ENCODE assay signal across 33 cellular contexts in the genomic region with DNA sequence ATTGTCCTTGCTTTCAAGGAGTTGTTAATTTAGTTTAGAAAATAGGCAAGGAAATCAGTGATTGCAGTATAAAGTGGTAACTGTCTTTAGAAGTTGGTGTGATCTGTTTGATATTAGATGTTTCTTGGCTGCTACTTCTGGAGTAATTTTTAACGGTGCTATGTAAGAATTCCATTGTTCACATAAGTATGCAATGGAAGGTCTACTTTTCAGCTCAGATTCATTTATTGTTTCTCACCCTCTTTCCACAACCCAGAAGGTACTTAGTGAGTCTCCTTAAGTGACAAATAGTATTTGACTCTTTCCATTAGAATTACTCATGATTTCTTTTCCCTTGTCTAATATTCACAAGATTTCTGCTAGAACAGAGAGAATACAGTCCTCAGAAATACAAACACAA.
A peak's percentile ranks its signal among the peaks of the same experiment; 100 is the strongest.
DNase-seq lines count a peak whose midpoint lies in the region; ATAC-seq and TF ChIP-seq lines count a peak whose summit lies in the region.
"Had no signal": no experiment of that assay in that cellular context is flagged by ENCODE, and none has a peak within 500 bp of the region (broad histone marks: within the 10 kb centered on the region; RNA-seq: fewer than 3 reads in every experiment).

No MANE protein-coding gene starts in this region.

- no peaks in the 10 kb centered on the region; the same call in 1 of the 2 replicates for H3K9me3 ChIP-seq in HUES48 (ENCODE audit: control insufficient read depth, insufficient read depth, low read length)
- H3K9me3 ChIP-seq: ascending aorta, esophagus squamous epithelium, gastroesophageal sphincter, psoas muscle, stomach had no signal

- CTCF ChIA-PET in Calu3 (lab: Charles Lee), result interaction anchor here (0.6 to 2.3 kb wide), 3 partner anchors 27 to 481 kb away, joined by 3 to 16 read pairs (median 12); no protein-coding TSS in a partner anchor

- no peaks in the 10 kb centered on the region for H3F3A ChIP-seq in GM23338 (replicated peaks; ENCODE audit: low read depth)

- H3K4me1 Mint-ChIP-seq in Calu3 (ENCODE audit: low read depth, unreplicated experiment) (peaks cover 48% of the 10 kb centered on the region), GM23338 (peaks cover 17% of the 10 kb centered on the region; the same call in 2 of the 3 replicates)
- no peaks in the 10 kb centered on the region for H3K4me1 Mint-ChIP-seq in activated T-helper 2 cell treated with anti-CD3 and anti-CD28 coated beads, Interferon-gamma antibody, Interleukin-2, Interleukin-4, amounts not matched to agents 10 μg/mL and 5 μg/mL and 100 μg/mL, durations not matched to agents 14 hours and 24 hours and 36 hours (ENCODE audit: low read depth)
- H3K4me1 Mint-ChIP-seq: activated naive CD8-positive, alpha-beta T cell treated with anti-CD3 and anti-CD28 coated beads, Interleukin-2, amount 10 ng/mL, durations not matched to agents 7 days and 5 days; B cell; CD8-positive, alpha-beta memory T cell; naive B cell; T-helper 17 cell had no signal

- no TSS peak for BruUV-seq in Calu3 (replicated peaks; lab: Mats Ljungman, UMichigan)

- H3K27me3 ChIP-seq in GM23338 (ENCODE audit: insufficient read depth), result no peaks in the 10 kb centered on the region
- H3K27me3 ChIP-seq in HUES48 (ENCODE audit: control insufficient read depth, insufficient read depth, low read length), result no peaks in the 10 kb centered on the region
- H3K27me3 ChIP-seq: ascending aorta, esophagus squamous epithelium, gastroesophageal sphincter, stomach, tibial nerve had no signal

- intact Hi-C loops in Calu3 (cut with micrococcal nuclease; ENCODE audit: unreplicated experiment), result loop anchor here (2.0 to 10.0 kb wide), 2 partner anchors 159 to 955 kb away; partner anchors contain the start of gene COL12A1
- intact Hi-C loops in activated T-helper 2 cell treated with anti-CD3 and anti-CD28 coated beads, Interferon-gamma antibody, Interleukin-2, Interleukin-4, amounts not matched to agents 10 μg/mL and 5 μg/mL and 100 μg/mL, durations not matched to agents 14 hours and 24 hours and 36 hours (cut with micrococcal nuclease), result no loop called here

- H3K36me3 ChIP-seq in GM23338 (ENCODE audit: insufficient read depth), result no peaks in the 10 kb centered on the region; the same call in 1 of the 2 replicates
- no peaks in the 10 kb centered on the region for H3K36me3 ChIP-seq in HUES48 (ENCODE audit: control insufficient read depth, insufficient read depth, low read length)
- H3K36me3 ChIP-seq: ascending aorta, esophagus squamous epithelium, gastroesophageal sphincter, left ventricle myocardium inferior, stomach, tibial nerve had no signal

- H3K27me3 Mint-ChIP-seq in Calu3 (ENCODE audit: unreplicated experiment), result no peaks in the 10 kb centered on the region
- H3K27me3 Mint-ChIP-seq in GM23338 (ENCODE audit: insufficient read depth, low read depth, poor library complexity), result no peaks in the 10 kb centered on the region
- H3K27me3 Mint-ChIP-seq in activated T-helper 2 cell treated with anti-CD3 and anti-CD28 coated beads, Interferon-gamma antibody, Interleukin-2, Interleukin-4, amounts not matched to agents 10 μg/mL and 5 μg/mL and 100 μg/mL, durations not matched to agents 14 hours and 24 hours and 36 hours (ENCODE audit: low read depth), result no peaks in the 10 kb centered on the region
- H3K27me3 Mint-ChIP-seq: activated naive CD8-positive, alpha-beta T cell treated with anti-CD3 and anti-CD28 coated beads, Interleukin-2, amount 10 ng/mL, durations not matched to agents 7 days and 5 days; B cell; CD8-positive, alpha-beta memory T cell; dendritic cell treated with granulocyte-macrophage colony-stimulating factor and Interleukin-4, amounts not matched to agents 40 ng/mL and 50 ng/mL, for 4 days; naive B cell; T-helper 17 cell had no signal

- no peak overlapping the region for H3K4me3 ChIP-seq in GM23338
- no peak overlapping the region for H3K4me3 ChIP-seq in HUES48 (ENCODE audit: low read depth, low read length)
- H3K4me3 ChIP-seq: ascending aorta, esophagus squamous epithelium, gastroesophageal sphincter, left ventricle myocardium inferior, psoas muscle, stomach, tibial nerve had no signal

- peak overlapping the region; percentile 37 for H3K4me3 Mint-ChIP-seq in Calu3 (ENCODE audit: low read depth, unreplicated experiment)
- H3K4me3 Mint-ChIP-seq in GM23338, result no peak overlapping the region
- no peak overlapping the region for H3K4me3 Mint-ChIP-seq in activated T-helper 2 cell treated with anti-CD3 and anti-CD28 coated beads, Interferon-gamma antibody, Interleukin-2, Interleukin-4, amounts not matched to agents 10 μg/mL and 5 μg/mL and 100 μg/mL, durations not matched to agents 14 hours and 24 hours and 36 hours (ENCODE audit: low read depth)
- H3K4me3 Mint-ChIP-seq: activated naive CD8-positive, alpha-beta T cell treated with anti-CD3 and anti-CD28 coated beads, Interleukin-2, amount 10 ng/mL, durations not matched to agents 7 days and 5 days; B cell; CD8-positive, alpha-beta memory T cell; dendritic cell treated with granulocyte-macrophage colony-stimulating factor and Interleukin-4, amounts not matched to agents 40 ng/mL and 50 ng/mL, for 4 days; mesothelial cell of epicardium; naive B cell; T-helper 17 cell had no signal

- H4K20me1 ChIP-seq in GM23338 (replicated peaks; ENCODE audit: insufficient read depth), result no peaks in the 10 kb centered on the region

- H3K79me2 ChIP-seq in GM23338 (replicated peaks; ENCODE audit: insufficient read depth), result no peaks in the 10 kb centered on the region

- no peak overlapping the region for H3K4me2 ChIP-seq in GM23338

- no peaks in the 10 kb centered on the region for H3K9me3 Mint-ChIP-seq in Calu3 (ENCODE audit: low read depth, unreplicated experiment)
- H3K9me3 Mint-ChIP-seq in GM23338, result peaks cover 16% of the 10 kb centered on the region
- no peaks in the 10 kb centered on the region for H3K9me3 Mint-ChIP-seq in activated T-helper 2 cell treated with anti-CD3 and anti-CD28 coated beads, Interferon-gamma antibody, Interleukin-2, Interleukin-4, amounts not matched to agents 10 μg/mL and 5 μg/mL and 100 μg/mL, durations not matched to agents 14 hours and 24 hours and 36 hours
- H3K9me3 Mint-ChIP-seq: activated naive CD8-positive, alpha-beta T cell treated with anti-CD3 and anti-CD28 coated beads, Interleukin-2, amount 10 ng/mL, durations not matched to agents 7 days and 5 days; dendritic cell treated with granulocyte-macrophage colony-stimulating factor and Interleukin-4, amounts not matched to agents 40 ng/mL and 50 ng/mL, for 4 days had no signal

- H2AFZ ChIP-seq in GM23338, result no peak overlapping the region

- H3K27ac Mint-ChIP-seq in Calu3 (ENCODE audit: unreplicated experiment), result peak overlapping the region; percentile 78
- H3K27ac Mint-ChIP-seq in GM23338, result peak overlapping the region; percentile 33; the same call in 1 of the 2 replicates
- H3K27ac Mint-ChIP-seq in activated T-helper 2 cell treated with anti-CD3 and anti-CD28 coated beads, Interferon-gamma antibody, Interleukin-2, Interleukin-4, amounts not matched to agents 10 μg/mL and 5 μg/mL and 100 μg/mL, durations not matched to agents 14 hours and 24 hours and 36 hours, result no peak overlapping the region
- H3K27ac Mint-ChIP-seq: activated naive CD8-positive, alpha-beta T cell treated with anti-CD3 and anti-CD28 coated beads, Interleukin-2, amount 10 ng/mL, durations not matched to agents 7 days and 5 days; B cell; CD8-positive, alpha-beta memory T cell; dendritic cell treated with granulocyte-macrophage colony-stimulating factor and Interleukin-4, amounts not matched to agents 40 ng/mL and 50 ng/mL, for 4 days; naive B cell; T-helper 17 cell had no signal

- H3K36me3 Mint-ChIP-seq in Calu3 (ENCODE audit: insufficient read depth, unreplicated experiment) (peaks cover 25% of the 10 kb centered on the region), GM23338 (ENCODE audit: low read depth) (peaks cover 8% of the 10 kb centered on the region; the same call in 2 of the 3 replicates)
- no peaks in the 10 kb centered on the region for H3K36me3 Mint-ChIP-seq in activated T-helper 2 cell treated with anti-CD3 and anti-CD28 coated beads, Interferon-gamma antibody, Interleukin-2, Interleukin-4, amounts not matched to agents 10 μg/mL and 5 μg/mL and 100 μg/mL, durations not matched to agents 14 hours and 24 hours and 36 hours (ENCODE audit: low read depth)
- H3K36me3 Mint-ChIP-seq: activated naive CD8-positive, alpha-beta T cell treated with anti-CD3 and anti-CD28 coated beads, Interleukin-2, amount 10 ng/mL, durations not matched to agents 7 days and 5 days; CD8-positive, alpha-beta memory T cell; mesothelial cell of epicardium; naive B cell had no signal

- TF ChIP-seq CTCF in Calu3 (IDR thresholded peaks at IDR 0.05; ENCODE audit: unreplicated experiment) (no peak), GM23338 (conservative IDR thresholded peaks at IDR 0.05; ENCODE audit: low read depth in 2 of 2) (no peak)

- DNase-seq in Calu3 (no peak), GM23338 (ENCODE audit: low spot score) (no peak), foreskin melanocyte (peak; percentile 2), putamen (ENCODE audit: low spot score) (no peak)
- no peak for DNase-seq in activated T-helper 2 cell treated with anti-CD3 and anti-CD28 coated beads, Interferon-gamma antibody, Interleukin-2, Interleukin-4, amounts not matched to agents 10 μg/mL and 5 μg/mL and 100 μg/mL, durations not matched to agents 14 hours and 24 hours and 36 hours (ENCODE audit: low spot score)
- DNase-seq: activated CD4-positive, alpha-beta T cell treated with anti-CD3 and anti-CD28 coated beads for 4 hours; activated effector memory CD4-positive, alpha-beta T cell treated with Interleukin-2 at 50 U/mL for 16 hours; activated naive CD8-positive, alpha-beta T cell treated with anti-CD3 and anti-CD28 coated beads, Interleukin-2, amount 10 ng/mL, durations not matched to agents 7 days and 5 days; activated T-cell treated with anti-CD3 and anti-CD28 coated beads for 4 hours; CD8-positive, alpha-beta memory T cell; central memory CD4-positive, alpha-beta T cell; DMS153; esophagus squamous epithelium; GOT3; left ventricle myocardium inferior; naive B cell; NCI-H1694; NCI-H2171; NCI-H524; psoas muscle; stimulated activated CD8-positive, alpha-beta memory T cell treated with anti-CD3 and anti-CD28 coated beads, Interleukin-4, amount 100 ng/mL, for 48 hours; stomach; T-helper 17 cell had no signal

- H3K4me1 ChIP-seq in GM23338 (ENCODE audit: insufficient read depth), result peaks cover 7% of the 10 kb centered on the region
- H3K4me1 ChIP-seq in HUES48 (ENCODE audit: control insufficient read depth, insufficient read depth, low read length), result peaks cover 5% of the 10 kb centered on the region; the same call in 1 of the 2 replicates
- H3K4me1 ChIP-seq: ascending aorta, esophagus squamous epithelium, psoas muscle, tibial nerve had no signal

- H3K9ac ChIP-seq in HUES48 (ENCODE audit: low read depth, low read length), result no peak overlapping the region

- ATAC-seq in GM23338, result no peak
- ATAC-seq in GM21737 (IDR thresholded peaks at IDR 0.05; ENCODE audit: unreplicated experiment), result no peak
- no peak for ATAC-seq in GM21528 (IDR thresholded peaks at IDR 0.05; ENCODE audit: low FRiP score, unreplicated experiment)
- ATAC-seq: gastroesophageal sphincter, psoas muscle, SK-N-SH treated with all-trans-retinoic acid at 6 μM for 48 hours, T-helper 17 cell had no signal

- H3K9me2 ChIP-seq in GM23338 (ENCODE audit: insufficient read depth), result 0 out of 2 replicates have a peak, but pooled peaks cover 4% of the 10 kb centered on the region

- H3K27ac ChIP-seq in GM23338 (ENCODE audit: low read depth) (no peak overlapping the region), HUES48 (ENCODE audit: low read depth, low read length) (peak overlapping the region; percentile 20)
- H3K27ac ChIP-seq: ascending aorta, esophagus squamous epithelium, gastroesophageal sphincter, left ventricle myocardium inferior, psoas muscle, stomach, tibial nerve had no signal
